ENCODE assay signal across 1 cellular context in genomic region chr9:120579750-120580590, GRCh38.
TF ChIP-seq lines count a peak whose summit lies in the region.

Gene CDK5RAP2 (minus strand): TSS chr9:120580167. CDS start chr9:120579978, 189 bp downstream.

TF ChIP-seq in HepG2, 621 proteins besides CTCF, POLR2A, EP300 and RAD21 (continued from another document):
- TF ChIP-seq, protein P1, sequence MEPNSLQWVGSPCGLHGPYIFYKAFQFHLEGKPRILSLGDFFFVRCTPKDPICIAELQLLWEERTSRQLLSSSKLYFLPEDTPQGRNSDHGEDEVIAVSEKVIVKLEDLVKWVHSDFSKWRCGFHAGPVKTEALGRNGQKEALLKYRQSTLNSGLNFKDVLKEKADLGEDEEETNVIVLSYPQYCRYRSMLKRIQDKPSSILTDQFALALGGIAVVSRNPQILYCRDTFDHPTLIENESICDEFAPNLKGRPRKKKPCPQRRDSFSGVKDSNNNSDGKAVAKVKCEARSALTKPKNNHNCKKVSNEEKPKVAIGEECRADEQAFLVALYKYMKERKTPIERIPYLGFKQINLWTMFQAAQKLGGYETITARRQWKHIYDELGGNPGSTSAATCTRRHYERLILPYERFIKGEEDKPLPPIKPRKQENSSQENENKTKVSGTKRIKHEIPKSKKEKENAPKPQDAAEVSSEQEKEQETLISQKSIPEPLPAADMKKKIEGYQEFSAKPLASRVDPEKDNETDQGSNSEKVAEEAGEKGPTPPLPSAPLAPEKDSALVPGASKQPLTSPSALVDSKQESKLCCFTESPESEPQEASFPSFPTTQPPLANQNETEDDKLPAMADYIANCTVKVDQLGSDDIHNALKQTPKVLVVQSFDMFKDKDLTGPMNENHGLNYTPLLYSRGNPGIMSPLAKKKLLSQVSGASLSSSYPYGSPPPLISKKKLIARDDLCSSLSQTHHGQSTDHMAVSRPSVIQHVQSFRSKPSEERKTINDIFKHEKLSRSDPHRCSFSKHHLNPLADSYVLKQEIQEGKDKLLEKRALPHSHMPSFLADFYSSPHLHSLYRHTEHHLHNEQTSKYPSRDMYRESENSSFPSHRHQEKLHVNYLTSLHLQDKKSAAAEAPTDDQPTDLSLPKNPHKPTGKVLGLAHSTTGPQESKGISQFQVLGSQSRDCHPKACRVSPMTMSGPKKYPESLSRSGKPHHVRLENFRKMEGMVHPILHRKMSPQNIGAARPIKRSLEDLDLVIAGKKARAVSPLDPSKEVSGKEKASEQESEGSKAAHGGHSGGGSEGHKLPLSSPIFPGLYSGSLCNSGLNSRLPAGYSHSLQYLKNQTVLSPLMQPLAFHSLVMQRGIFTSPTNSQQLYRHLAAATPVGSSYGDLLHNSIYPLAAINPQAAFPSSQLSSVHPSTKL (CRISPR knock-in tag; IDR thresholded peaks at IDR 0.05): peak; percentile 18; the same call in 1 of the 2 replicates
